ENCODE assay signal across 15 cellular contexts in genomic region chr4:113634081-113634969, GRCh38.
"Had no signal": no experiment of that assay in that cellular context is flagged by ENCODE, and none has a peak within 500 bp of the region (broad histone marks: within the 10 kb centered on the region; RNA-seq: fewer than 3 reads in every experiment).

No MANE protein-coding gene starts in this region.

- H3K36me3 ChIP-seq: left lung, tibial artery, vagina had no signal

- DNase-seq: activated CD4-positive, alpha-beta T cell treated with anti-CD3 and anti-CD28 coated beads for 48 hours; activated CD8-positive, alpha-beta memory T cell treated with anti-CD3 and anti-CD28 coated beads for 24 hours; activated naive CD4-positive, alpha-beta T cell treated with anti-CD3 and anti-CD28 coated beads, Interleukin-2, amount 50 U/mL, for 16 hours; body of pancreas; cerebellar nuclear complex; dermis blood vessel endothelial cell; islet precursor cell; left lung; mesendoderm; T-cell; T1000; tibial artery had no signal

- H3K27ac ChIP-seq: left lung, skin epidermis, tibial artery, vagina had no signal

- H3K27me3 ChIP-seq: body of pancreas, left lung, tibial artery, vagina had no signal

- H3K4me3 ChIP-seq: body of pancreas, left lung, skin epidermis, tibial artery, vagina had no signal

- ATAC-seq: left lung; stimulated activated effector memory CD8-positive, alpha-beta T cell treated with anti-CD3 and anti-CD28 coated beads, Interleukin-12 subunit alpha, Interleukin-12 subunit beta, amount 100 ng/mL, for 72 hours; T-cell had no signal

- H3K9me3 ChIP-seq: body of pancreas, left lung, tibial artery, vagina had no signal
